1 cellular context compared by ENCODE assay signal in genomic region chr16:27924411-27925118, GRCh38.
TF ChIP-seq lines count a peak whose summit lies in the region.

No MANE protein-coding gene starts in this region.

TF ChIP-seq in HCT116, 20 proteins besides CTCF, POLR2A, EP300 and RAD21 (continued from another document):
- TF ChIP-seq ELF1 (IDR thresholded peaks at IDR 0.05; ENCODE audit: borderline replicate concordance, low read depth) (no peak), SRF (IDR thresholded peaks at IDR 0.05; ENCODE audit: low read depth) (no peak), ZFX (IDR thresholded peaks at IDR 0.05) (no peak), SIN3A (IDR thresholded peaks at IDR 0.05; ENCODE audit: low read depth) (no peak), ZNF274 (IDR thresholded peaks at IDR 0.05; ENCODE audit: low read depth, low read length) (no peak), YY1 (IDR thresholded peaks at IDR 0.05; ENCODE audit: extremely low read depth, insufficient replicate concordance, low read depth, low read length) (no peak), CBX3 (IDR thresholded peaks at IDR 0.05; ENCODE audit: low read depth) (no peak), EZH2phosphoT487 (IDR thresholded peaks at IDR 0.05; ENCODE audit: borderline replicate concordance) (no peak)
